10 cellular contexts compared by ENCODE assay signal in the genomic region with DNA sequence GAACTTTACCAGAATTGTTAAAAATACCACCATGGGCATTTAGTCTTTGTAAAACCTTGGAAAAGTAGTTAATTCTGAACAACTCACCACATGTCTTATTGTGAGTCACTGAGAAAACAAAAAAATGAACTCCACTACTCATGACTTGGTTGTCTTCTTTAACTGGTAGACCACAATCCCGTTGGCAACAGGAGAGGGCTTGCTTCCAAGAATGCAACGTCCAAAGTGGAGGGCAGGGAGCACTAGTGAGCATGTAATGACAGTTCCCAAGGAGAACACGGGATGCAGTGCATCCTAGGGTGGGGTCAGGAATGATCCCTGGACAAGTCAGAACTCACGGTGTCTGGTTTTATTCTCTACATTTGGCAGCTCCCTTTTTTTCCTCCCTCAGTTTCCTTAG. TPM values are rescaled to one million over a fixed set of nuclear protein-coding genes. Genes with fewer than 3 reads are reported as not detected.
DNase-seq lines count a peak whose midpoint lies in the region; ATAC-seq, FAIRE-seq and TF ChIP-seq lines count a peak whose summit lies in the region.
"Had no signal": no experiment of that assay in that cellular context is flagged by ENCODE, and none has a peak within 500 bp of the region (broad histone marks: within the 10 kb centered on the region; RNA-seq: fewer than 3 reads in every experiment).

No MANE protein-coding gene starts in this region.

- H3K27me3 Mint-ChIP-seq in activated CD8-positive, alpha-beta T cell treated with anti-CD3 and anti-CD28 coated beads, Interleukin-2, amount 10 ng/mL, durations not matched to agents 7 days and 5 days (ENCODE audit: low read depth): peaks cover 29% of the 10 kb centered on the region
- H3K27me3 Mint-ChIP-seq in activated naive CD8-positive, alpha-beta T cell treated with anti-CD3 and anti-CD28 coated beads, Interleukin-2, amount 50 U/mL, for 24 hours: peaks cover 17% of the 10 kb centered on the region

- no peak overlapping the region for H3K27ac ChIP-seq in kidney (ENCODE audit: low read depth in 2 of 2, low read length in 2 of 2)
- H3K27ac ChIP-seq: esophagus muscularis mucosa had no signal

- H3K36me3 Mint-ChIP-seq in activated CD8-positive, alpha-beta T cell treated with anti-CD3 and anti-CD28 coated beads, Interleukin-2, amount 10 ng/mL, durations not matched to agents 7 days and 5 days (ENCODE audit: low read depth): no peaks in the 10 kb centered on the region
- no peaks in the 10 kb centered on the region for H3K36me3 Mint-ChIP-seq in activated naive CD8-positive, alpha-beta T cell treated with anti-CD3 and anti-CD28 coated beads, Interleukin-2, amount 50 U/mL, for 24 hours (ENCODE audit: low read depth)

- no peaks in the 10 kb centered on the region for H3K4me1 Mint-ChIP-seq in activated CD8-positive, alpha-beta T cell treated with anti-CD3 and anti-CD28 coated beads, Interleukin-2, amount 10 ng/mL, durations not matched to agents 7 days and 5 days (ENCODE audit: low read depth)
- H3K4me1 Mint-ChIP-seq in activated naive CD8-positive, alpha-beta T cell treated with anti-CD3 and anti-CD28 coated beads, Interleukin-2, amount 50 U/mL, for 24 hours: no peaks in the 10 kb centered on the region

- no peaks in the 10 kb centered on the region for H3K36me3 ChIP-seq in kidney (ENCODE audit: control insufficient read depth in 1 of 2, insufficient read depth in 2 of 2, low read length in 2 of 2)
- H3K36me3 ChIP-seq: esophagus muscularis mucosa had no signal

- H3K9me3 ChIP-seq in kidney (ENCODE audit: control insufficient read depth in 1 of 2, low read length in 2 of 2): no peaks in the 10 kb centered on the region
- H3K9me3 ChIP-seq: esophagus muscularis mucosa had no signal

- H3K4me3 ChIP-seq in kidney (ENCODE audit: low read length in 2 of 2): no peak overlapping the region
- H3K4me3 ChIP-seq: esophagus muscularis mucosa had no signal

- intact Hi-C loops in kidney (cut with DNase I) (no loop called here), left colon (cut with DNase I, micrococcal nuclease) (no loop called here)

- H3K4me1 ChIP-seq in kidney (ENCODE audit: control insufficient read depth in 1 of 2, insufficient read depth in 1 of 2, low read depth in 1 of 2, low read length in 2 of 2): no peaks in the 10 kb centered on the region

- peak; percentile 69 for DNase-seq in ACHN
- DNase-seq in HK-2 (ENCODE audit: unreplicated experiment): peak; percentile 34
- DNase-seq in astrocyte of the hippocampus (ENCODE audit: low read depth, low spot score): peak; percentile 94
- no peak for DNase-seq in kidney
- DNase-seq in activated CD8-positive, alpha-beta T cell treated with anti-CD3 and anti-CD28 coated beads, Interleukin-2, amount 10 ng/mL, durations not matched to agents 7 days and 5 days: no peak
- DNase-seq in T-helper 2 cell: no peak
- no peak for DNase-seq in activated naive CD8-positive, alpha-beta T cell treated with anti-CD3 and anti-CD28 coated beads, Interleukin-2, amount 50 U/mL, for 24 hours
- no peak for DNase-seq in left colon
- DNase-seq: NCI-H187 treated with DMSO at 0.1 percent for 48 hours had no signal

- FAIRE-seq in kidney (lab: Jason Lieb, UNC): no peak

- TF ChIP-seq CTCF in kidney (IDR thresholded peaks at IDR 0.05; ENCODE audit: borderline replicate concordance, extremely low read depth, insufficient read depth): peak; percentile 23

- no peak for ATAC-seq in activated CD8-positive, alpha-beta T cell treated with anti-CD3 and anti-CD28 coated beads, Interleukin-2, amount 10 ng/mL, durations not matched to agents 7 days and 5 days
- ATAC-seq in activated naive CD8-positive, alpha-beta T cell treated with anti-CD3 and anti-CD28 coated beads, Interleukin-2, amount 50 U/mL, for 24 hours: no peak
- ATAC-seq in left colon: no peak

- no peaks in the 10 kb centered on the region for H3K9me3 Mint-ChIP-seq in activated CD8-positive, alpha-beta T cell treated with anti-CD3 and anti-CD28 coated beads, Interleukin-2, amount 10 ng/mL, durations not matched to agents 7 days and 5 days (ENCODE audit: insufficient read depth)
- H3K9me3 Mint-ChIP-seq in activated naive CD8-positive, alpha-beta T cell treated with anti-CD3 and anti-CD28 coated beads, Interleukin-2, amount 50 U/mL, for 24 hours: no peaks in the 10 kb centered on the region

- no peak overlapping the region for H3K27ac Mint-ChIP-seq in activated CD8-positive, alpha-beta T cell treated with anti-CD3 and anti-CD28 coated beads, Interleukin-2, amount 10 ng/mL, durations not matched to agents 7 days and 5 days
- no peak overlapping the region for H3K27ac Mint-ChIP-seq in activated naive CD8-positive, alpha-beta T cell treated with anti-CD3 and anti-CD28 coated beads, Interleukin-2, amount 50 U/mL, for 24 hours

- CTCF ChIA-PET in activated CD8-positive, alpha-beta T cell treated with anti-CD3 and anti-CD28 coated beads, Interleukin-2, amount 10 ng/mL, durations not matched to agents 7 days and 5 days (lab: Charles Lee): no interaction called here

- POLR2A ChIA-PET in activated CD8-positive, alpha-beta T cell treated with anti-CD3 and anti-CD28 coated beads, Interleukin-2, amount 10 ng/mL, durations not matched to agents 7 days and 5 days (lab: Charles Lee): no interaction called here

- in situ Hi-C loops in ACHN (cut with HindIII; ENCODE audit: low pct_ligation_motif_present, low pct_unique_long_range_greater_than_20kb, low sequenced_read_pairs): no loop called here

- H3K9ac ChIP-seq in kidney (ENCODE audit: low read length in 2 of 2): no peak overlapping the region

- H3K4me3 Mint-ChIP-seq in activated CD8-positive, alpha-beta T cell treated with anti-CD3 and anti-CD28 coated beads, Interleukin-2, amount 10 ng/mL, durations not matched to agents 7 days and 5 days: no peak overlapping the region
- no peak overlapping the region for H3K4me3 Mint-ChIP-seq in activated naive CD8-positive, alpha-beta T cell treated with anti-CD3 and anti-CD28 coated beads, Interleukin-2, amount 50 U/mL, for 24 hours

RNA-seq across cellular contexts. Expression of a gene that starts 15.2 kb away (rescaled TPM):
- total RNA-seq in kidney (2.7 TPM), left colon (1 to 10 TPM; 1.7 to 3.9 TPM)
- polyA plus RNA-seq in kidney (ENCODE audit: insufficient read depth, low read depth, low replicate concordance): 0.97 TPM
- total RNA-seq in activated CD8-positive, alpha-beta T cell treated with anti-CD3 and anti-CD28 coated beads, Interleukin-2, amount 10 ng/mL, durations not matched to agents 7 days and 5 days: under 1 TPM; 0.05 to 0.18 TPM

Comparison
In these comparisons a context has a peak if more than half of its experiments do, and no peak if none do; other contexts are left out.
1. DNase-seq: peak in ACHN (single experiment), HK-2 (single experiment) and astrocyte of the hippocampus (single experiment); none in kidney (single experiment), activated CD8-positive, alpha-beta T cell treated with anti-CD3 and anti-CD28 coated beads, Interleukin-2, amount 10 ng/mL, durations not matched to agents 7 days and 5 days (single experiment), T-helper 2 cell (0 of 5), activated naive CD8-positive, alpha-beta T cell treated with anti-CD3 and anti-CD28 coated beads, Interleukin-2, amount 50 U/mL, for 24 hours (single experiment) and left colon (0 of 2).